Comparison of ENCODE assay signal across 30 cellular contexts in the genomic region with DNA sequence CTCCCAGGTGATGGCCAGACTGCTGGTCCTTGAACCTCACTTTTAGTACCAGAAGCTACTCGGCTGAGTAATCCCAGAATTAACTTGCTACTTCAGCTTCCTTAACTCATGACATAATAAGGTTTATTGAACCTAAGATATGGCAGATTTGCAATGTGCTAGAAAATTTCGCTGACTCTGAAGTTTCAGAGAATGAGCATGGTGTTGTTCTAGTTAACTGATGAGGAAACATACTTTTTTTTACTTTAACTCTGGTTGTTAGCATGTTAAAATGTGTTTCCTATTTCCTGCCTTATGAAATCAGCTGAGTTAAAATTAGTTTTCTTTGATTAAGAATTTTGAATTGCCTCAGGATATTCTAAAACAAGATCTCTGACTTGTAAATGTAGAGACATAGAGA.
"Had no signal": no experiment of that assay in that cellular context is flagged by ENCODE, and none has a peak within 500 bp of the region (broad histone marks: within the 10 kb centered on the region; RNA-seq: fewer than 3 reads in every experiment).

No MANE protein-coding gene starts in this region.

- H3K27me3 Mint-ChIP-seq: activated CD4-positive, alpha-beta memory T cell treated with anti-CD3 and anti-CD28 coated beads for 36 hours; activated CD4-positive, alpha-beta T cell treated with anti-CD3 and anti-CD28 coated beads for 36 hours; activated CD4-positive, alpha-beta T cell treated with anti-CD3 and anti-CD28 coated beads, Interleukin-2, amount 10 ng/mL, durations not matched to agents 24 days and 14 days; activated naive CD4-positive, alpha-beta T cell treated with anti-CD3 and anti-CD28 coated beads, Interleukin-2, amount 10 ng/mL, durations not matched to agents 7 days and 5 days; activated naive CD8-positive, alpha-beta T cell treated with anti-CD3 and anti-CD28 coated beads, Interleukin-2, amount 10 ng/mL, durations not matched to agents 7 days and 5 days; activated T-cell treated with anti-CD3 and anti-CD28 coated beads, Interleukin-2, amount 50 U/mL, for 24 hours; brain had no signal

- H3K36me3 ChIP-seq: breast epithelium, colonic mucosa had no signal

- H3K27ac ChIP-seq: ascending aorta, breast epithelium, cardiac muscle cell, colonic mucosa, epithelial cell of prostate, esophagus squamous epithelium had no signal

- H3K4me1 Mint-ChIP-seq: activated CD4-positive, alpha-beta T cell treated with anti-CD3 and anti-CD28 coated beads for 36 hours; activated CD4-positive, alpha-beta T cell treated with anti-CD3 and anti-CD28 coated beads, Interleukin-2, amount 10 ng/mL, durations not matched to agents 24 days and 14 days; activated naive CD4-positive, alpha-beta T cell treated with anti-CD3 and anti-CD28 coated beads, Interleukin-2, amount 10 ng/mL, durations not matched to agents 7 days and 5 days; activated naive CD8-positive, alpha-beta T cell treated with anti-CD3 and anti-CD28 coated beads, Interleukin-2, amount 10 ng/mL, durations not matched to agents 7 days and 5 days; brain had no signal

- H3K4me3 Mint-ChIP-seq: activated CD4-positive, alpha-beta memory T cell treated with anti-CD3 and anti-CD28 coated beads for 36 hours; activated CD4-positive, alpha-beta T cell treated with anti-CD3 and anti-CD28 coated beads for 36 hours; activated CD4-positive, alpha-beta T cell treated with anti-CD3 and anti-CD28 coated beads, Interleukin-2, amount 10 ng/mL, durations not matched to agents 24 days and 14 days; activated naive CD4-positive, alpha-beta T cell treated with anti-CD3 and anti-CD28 coated beads, Interleukin-2, amount 10 ng/mL, durations not matched to agents 7 days and 5 days; activated naive CD8-positive, alpha-beta T cell treated with anti-CD3 and anti-CD28 coated beads, Interleukin-2, amount 10 ng/mL, durations not matched to agents 7 days and 5 days; activated T-cell treated with anti-CD3 and anti-CD28 coated beads, Interleukin-2, amount 50 U/mL, for 24 hours; activated T-cell treated with anti-CD3 and anti-CD28 coated beads, Interleukin-2, amount 50 U/mL, for 72 hours; brain had no signal

- H3K9me3 Mint-ChIP-seq: activated CD4-positive, alpha-beta memory T cell treated with anti-CD3 and anti-CD28 coated beads for 36 hours; activated CD4-positive, alpha-beta T cell treated with anti-CD3 and anti-CD28 coated beads, Interleukin-2, amount 10 ng/mL, durations not matched to agents 24 days and 14 days; activated naive CD4-positive, alpha-beta T cell treated with anti-CD3 and anti-CD28 coated beads, Interleukin-2, amount 10 ng/mL, durations not matched to agents 7 days and 5 days; activated naive CD4-positive, alpha-beta T cell treated with anti-CD3 and anti-CD28 coated beads, Interleukin-2, amount 50 U/mL, for 72 hours; activated naive CD8-positive, alpha-beta T cell treated with anti-CD3 and anti-CD28 coated beads, Interleukin-2, amount 10 ng/mL, durations not matched to agents 7 days and 5 days; activated T-cell treated with anti-CD3 and anti-CD28 coated beads, Interleukin-2, amount 50 U/mL, for 24 hours; activated T-cell treated with anti-CD3 and anti-CD28 coated beads, Interleukin-2, amount 50 U/mL, for 72 hours; brain had no signal

- H3K27ac Mint-ChIP-seq: activated CD4-positive, alpha-beta memory T cell treated with anti-CD3 and anti-CD28 coated beads for 36 hours; activated CD4-positive, alpha-beta T cell treated with anti-CD3 and anti-CD28 coated beads for 36 hours; activated CD4-positive, alpha-beta T cell treated with anti-CD3 and anti-CD28 coated beads, Interleukin-2, amount 10 ng/mL, durations not matched to agents 24 days and 14 days; activated naive CD4-positive, alpha-beta T cell treated with anti-CD3 and anti-CD28 coated beads, Interleukin-2, amount 10 ng/mL, durations not matched to agents 7 days and 5 days; activated naive CD4-positive, alpha-beta T cell treated with anti-CD3 and anti-CD28 coated beads, Interleukin-2, amount 50 U/mL, for 72 hours; activated naive CD8-positive, alpha-beta T cell treated with anti-CD3 and anti-CD28 coated beads, Interleukin-2, amount 10 ng/mL, durations not matched to agents 7 days and 5 days; activated T-cell treated with anti-CD3 and anti-CD28 coated beads, Interleukin-2, amount 50 U/mL, for 24 hours; activated T-cell treated with anti-CD3 and anti-CD28 coated beads, Interleukin-2, amount 50 U/mL, for 72 hours; brain had no signal

- H3K4me3 ChIP-seq: ascending aorta, breast epithelium, cardiac muscle cell, colonic mucosa, esophagus squamous epithelium had no signal

- ATAC-seq: activated CD4-positive, alpha-beta T cell treated with anti-CD3 and anti-CD28 coated beads for 36 hours; activated naive CD4-positive, alpha-beta T cell treated with anti-CD3 and anti-CD28 coated beads, Interleukin-2, amount 50 U/mL, for 72 hours; activated T-cell treated with anti-CD3 and anti-CD28 coated beads, Interleukin-2, amount 50 U/mL, for 72 hours had no signal

- H3K36me3 Mint-ChIP-seq: activated naive CD4-positive, alpha-beta T cell treated with anti-CD3 and anti-CD28 coated beads, Interleukin-2, amount 10 ng/mL, durations not matched to agents 7 days and 5 days; activated naive CD4-positive, alpha-beta T cell treated with anti-CD3 and anti-CD28 coated beads, Interleukin-2, amount 50 U/mL, for 72 hours had no signal

- H3K27me3 ChIP-seq: ascending aorta, breast epithelium, cardiac muscle cell, colonic mucosa, esophagus squamous epithelium had no signal

- FAIRE-seq: endometrium, endothelial cell of umbilical vein, frontal cortex had no signal

- H3K4me1 ChIP-seq: ascending aorta, breast epithelium, colonic mucosa, esophagus squamous epithelium had no signal

- DNase-seq: activated CD4-positive, alpha-beta memory T cell treated with anti-CD3 and anti-CD28 coated beads for 36 hours; activated CD4-positive, alpha-beta T cell treated with anti-CD3 and anti-CD28 coated beads for 36 hours; activated CD4-positive, alpha-beta T cell treated with anti-CD3 and anti-CD28 coated beads, Interleukin-2, amount 10 ng/mL, durations not matched to agents 24 days and 14 days; activated CD4-positive, CD25-positive, alpha-beta regulatory T cell; activated CD4-positive, CD25-positive, alpha-beta regulatory T cell treated with anti-CD3 and anti-CD28 coated beads, Interleukin-2, amount 50 U/mL, for 72 hours; activated CD8-positive, alpha-beta memory T cell treated with anti-CD3 and anti-CD28 coated beads, Interleukin-2, amount 50 U/mL, for 48 hours; activated gamma-delta T cell; activated naive CD4-positive, alpha-beta T cell; activated naive CD4-positive, alpha-beta T cell treated with anti-CD3 and anti-CD28 coated beads, Interleukin-2, amount 10 ng/mL, durations not matched to agents 7 days and 5 days; activated naive CD8-positive, alpha-beta T cell treated with anti-CD3 and anti-CD28 coated beads, Interleukin-2, amount 10 ng/mL, durations not matched to agents 7 days and 5 days; activated T-cell treated with anti-CD3 and anti-CD28 coated beads for 4 hours; activated T-cell treated with anti-CD3 and anti-CD28 coated beads, Interleukin-2, amount 50 U/mL, for 24 hours; activated T-cell treated with anti-CD3 and anti-CD28 coated beads, Interleukin-2, amount 50 U/mL, for 72 hours; central memory CD4-positive, alpha-beta T cell; cerebellar nuclear complex; colonic mucosa; effector CD8-positive, alpha-beta T cell; esophagus squamous epithelium; foreskin fibroblast; head of caudate nucleus; T-helper 2 cell had no signal

- H3K9me3 ChIP-seq: ascending aorta, breast epithelium, colonic mucosa, esophagus squamous epithelium had no signal
